ENCODE assay signal across 7 cellular contexts in the genomic region with DNA sequence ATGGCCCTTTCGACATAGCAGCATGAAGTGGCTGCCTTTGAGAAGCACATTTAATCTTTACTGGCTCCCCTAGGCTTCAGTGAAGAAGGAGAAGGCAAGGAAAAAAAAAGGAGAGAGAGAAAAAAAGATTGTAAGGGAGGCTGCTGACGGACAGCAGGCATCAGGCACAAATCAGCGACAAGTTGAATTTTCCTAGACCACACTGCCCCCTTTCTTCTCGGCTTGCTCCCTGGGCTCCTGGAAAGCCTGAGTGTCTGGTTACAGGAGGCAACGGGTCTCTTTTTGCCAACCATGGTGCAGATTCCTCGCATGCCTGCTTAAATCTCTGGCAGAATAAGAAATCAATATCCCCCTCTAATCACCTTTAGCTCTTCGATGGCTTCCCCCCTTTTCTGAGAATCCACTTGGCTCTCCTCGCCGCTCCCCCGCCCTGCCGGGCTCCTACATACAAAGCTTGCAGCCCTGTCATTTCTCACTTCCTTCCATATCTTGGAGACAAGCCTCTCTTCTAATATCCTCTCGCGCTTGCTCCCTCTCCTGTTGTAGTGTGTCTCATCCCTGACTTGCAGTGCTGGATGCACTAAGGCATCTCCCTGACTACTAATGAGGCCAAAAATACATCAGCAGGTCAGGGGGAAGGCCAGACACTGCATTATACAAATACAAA. TPM values are rescaled to one million over a fixed set of nuclear protein-coding genes. Genes with fewer than 3 reads are reported as not detected.
DNase-seq lines count a peak whose midpoint lies in the region; ATAC-seq, FAIRE-seq and TF ChIP-seq lines count a peak whose summit lies in the region.

No MANE protein-coding gene starts in this region.

- no peak for ATAC-seq in HG02981 (IDR thresholded peaks at IDR 0.05; ENCODE audit: unreplicated experiment)

- FAIRE-seq in astrocyte (lab: Jason Lieb, UNC), result peak; percentile 58

- H3K4me2 ChIP-seq in astrocyte (ENCODE audit: low read length), result peak overlapping the region; percentile 87

- H3K9me3 Mint-ChIP-seq in astrocyte (ENCODE audit: unreplicated experiment), result peaks cover 1% of the 10 kb centered on the region
- H3K9me3 Mint-ChIP-seq in activated T-cell treated with anti-CD3 and anti-CD28 coated beads, Interleukin-2, amount 50 U/mL, for 24 hours, result no peaks in the 10 kb centered on the region

- H3K4me3 ChIP-seq in MG63, result peak overlapping the region; percentile 54
- peak overlapping the region; percentile 87 for H3K4me3 ChIP-seq in astrocyte (ENCODE audit: insufficient read depth, low read depth, low read length)

- H3K4me1 ChIP-seq in astrocyte (ENCODE audit: insufficient read depth, low read length), result peaks cover 61% of the 10 kb centered on the region

- H3K36me3 Mint-ChIP-seq in astrocyte (ENCODE audit: low read depth, unreplicated experiment), result no peaks in the 10 kb centered on the region
- H3K36me3 Mint-ChIP-seq in activated T-cell treated with anti-CD3 and anti-CD28 coated beads, Interleukin-2, amount 50 U/mL, for 24 hours (ENCODE audit: low read depth), result no peaks in the 10 kb centered on the region

- peak; percentile 60 for DNase-seq in MG63
- peak; percentile 88 for DNase-seq in astrocyte (ENCODE audit: low read depth)
- peak; percentile 83 to 97 for DNase-seq in hippocampal formation (lab: John Stamatoyannopoulos, UW)
- peak; percentile 93 for DNase-seq in putamen (ENCODE audit: low spot score)
- DNase-seq in activated T-cell treated with anti-CD3 and anti-CD28 coated beads, Interleukin-2, amount 50 U/mL, for 24 hours, result no peak
- no peak for DNase-seq in NAMALWA (ENCODE audit: low spot score)

- peak; percentile 26 for TF ChIP-seq CTCF in astrocyte (IDR thresholded peaks at IDR 0.05; ENCODE audit: insufficient read depth, low read depth, low read length)

- H3K27ac Mint-ChIP-seq in astrocyte (ENCODE audit: unreplicated experiment), result no peak overlapping the region
- no peak overlapping the region for H3K27ac Mint-ChIP-seq in activated T-cell treated with anti-CD3 and anti-CD28 coated beads, Interleukin-2, amount 50 U/mL, for 24 hours

- no peak overlapping the region for H3K4me3 Mint-ChIP-seq in astrocyte (ENCODE audit: unreplicated experiment)
- no peak overlapping the region for H3K4me3 Mint-ChIP-seq in activated T-cell treated with anti-CD3 and anti-CD28 coated beads, Interleukin-2, amount 50 U/mL, for 24 hours

- peaks cover 21% of the 10 kb centered on the region for H3K4me1 Mint-ChIP-seq in astrocyte (ENCODE audit: low read depth, unreplicated experiment)
- H3K4me1 Mint-ChIP-seq in activated T-cell treated with anti-CD3 and anti-CD28 coated beads, Interleukin-2, amount 50 U/mL, for 24 hours (ENCODE audit: low read depth), result peaks cover 10% of the 10 kb centered on the region

- H3K27me3 ChIP-seq in MG63, result no peaks in the 10 kb centered on the region
- H3K27me3 ChIP-seq in astrocyte (ENCODE audit: insufficient read depth, low read length), result no peaks in the 10 kb centered on the region

- H2AFZ ChIP-seq in astrocyte (ENCODE audit: low read depth, low read length), result no peak overlapping the region

- H3K9ac ChIP-seq in astrocyte (ENCODE audit: low read length), result peak overlapping the region; percentile 96

- H3K27ac ChIP-seq in astrocyte (ENCODE audit: low read depth, low read length), result peak overlapping the region; percentile 95

- H4K20me1 ChIP-seq in astrocyte (ENCODE audit: insufficient read depth, low read length), result peaks cover 65% of the 10 kb centered on the region

- H3K36me3 ChIP-seq in MG63 (peaks cover 94% of the 10 kb centered on the region), astrocyte (ENCODE audit: insufficient read depth, low read length) (peaks cover 33% of the 10 kb centered on the region)

- H3K9me3 ChIP-seq in MG63 (no peaks in the 10 kb centered on the region), astrocyte (ENCODE audit: insufficient read depth, low read depth, low read length) (no peaks in the 10 kb centered on the region)

- no peaks in the 10 kb centered on the region for H3K27me3 Mint-ChIP-seq in astrocyte (ENCODE audit: low read depth, unreplicated experiment)
- peaks cover 45% of the 10 kb centered on the region for H3K27me3 Mint-ChIP-seq in activated T-cell treated with anti-CD3 and anti-CD28 coated beads, Interleukin-2, amount 50 U/mL, for 24 hours

- H3K79me2 ChIP-seq in astrocyte (ENCODE audit: insufficient read depth, low read length), result peaks cover 99% of the 10 kb centered on the region

RNA-seq across cellular contexts. Expression of gene BLID, which starts 14.3 kb away (rescaled TPM):
- total RNA-seq in MG63 (2014; rRNA removed; shearing (Covaris generic); ENCODE audit: low replicate concordance), result not detected in 2 replicates
- 1.1 and 1.2 TPM in 2 replicates for total RNA-seq in astrocyte

Comparison
In these comparisons a context has a peak if more than half of its experiments do, and no peak if none do; other contexts are left out.
1. DNase-seq: peak in MG63 (single experiment), astrocyte (single experiment), hippocampal formation (2 of 2) and putamen (single experiment); none in activated T-cell treated with anti-CD3 and anti-CD28 coated beads, Interleukin-2, amount 50 U/mL, for 24 hours (single experiment) and NAMALWA (single experiment).